Comparison of ENCODE assay signal across 8 cellular contexts in genomic region chr11:19240420-19241259, GRCh38. TPM values are rescaled to one million over a fixed set of nuclear protein-coding genes. Genes with fewer than 3 reads are reported as not detected.
A peak's percentile ranks its signal among the peaks of the same experiment; 100 is the strongest.
DNase-seq lines count a peak whose midpoint lies in the region; ATAC-seq and TF ChIP-seq lines count a peak whose summit lies in the region.

TSS of gene E2F8 (minus strand) at chr11:19240945. CDS start at chr11:19240121, 824 bp downstream.

- H3K4me3 Mint-ChIP-seq in activated CD4-positive, alpha-beta T cell treated with anti-CD3 and anti-CD28 coated beads, Interleukin-2, amount 10 ng/mL, durations not matched to agents 7 days and 5 days, result peak within 1 kb of the TSS; percentile 98

- H3K4me1 Mint-ChIP-seq in activated CD4-positive, alpha-beta T cell treated with anti-CD3 and anti-CD28 coated beads, Interleukin-2, amount 10 ng/mL, durations not matched to agents 7 days and 5 days, result peaks cover 49% of the 10 kb centered on the region

- peak within 1 kb of the TSS; percentile 39 to 84 (median 57) for H3K4me3 ChIP-seq in liver (ENCODE audit: low read depth in 1 of 3, low read length in 3 of 3)

- peak within 1 kb of the TSS; percentile 92 for H3K27ac Mint-ChIP-seq in activated CD4-positive, alpha-beta T cell treated with anti-CD3 and anti-CD28 coated beads, Interleukin-2, amount 10 ng/mL, durations not matched to agents 7 days and 5 days

- CTCF ChIA-PET in activated CD4-positive, alpha-beta T cell treated with anti-CD3 and anti-CD28 coated beads, Interleukin-2, amount 10 ng/mL, durations not matched to agents 7 days and 5 days (lab: Charles Lee), result interaction anchor here (0.7 to 1.1 kb wide), 2 partner anchors 13 to 170 kb away, joined by 3 to 5 read pairs; no protein-coding TSS in a partner anchor

- TF ChIP-seq CTCF in liver (IDR thresholded peaks at IDR 0.05; ENCODE audit: low read depth, low read length, missing input control), result no peak

- peaks cover 0 to 3% (median 2%) of the 10 kb centered on the region in 4 donors for H3K27me3 ChIP-seq in liver (ENCODE audit: control insufficient read depth in 4 of 4, insufficient read depth in 4 of 4, low read length in 3 of 4)

- H3K36me3 ChIP-seq in liver (ENCODE audit: control insufficient read depth in 4 of 4, insufficient read depth in 3 of 4, low read depth in 1 of 4, low read length in 3 of 4), result no peaks in the 10 kb centered on the region

- peaks cover 8% of the 10 kb centered on the region for H3K27me3 Mint-ChIP-seq in activated CD4-positive, alpha-beta T cell treated with anti-CD3 and anti-CD28 coated beads, Interleukin-2, amount 10 ng/mL, durations not matched to agents 7 days and 5 days

- 1% methylated on average over 59 of the region's 59 CpGs for WGBS in liver

- ATAC-seq in GM19395 (IDR thresholded peaks at IDR 0.05; ENCODE audit: unreplicated experiment), result peak; percentile 85
- peak; percentile 72 for ATAC-seq in HG03558 (IDR thresholded peaks at IDR 0.05; ENCODE audit: extremely low read depth, unreplicated experiment)

- peaks cover 48% of the 10 kb centered on the region for H3K36me3 Mint-ChIP-seq in activated CD4-positive, alpha-beta T cell treated with anti-CD3 and anti-CD28 coated beads, Interleukin-2, amount 10 ng/mL, durations not matched to agents 7 days and 5 days (ENCODE audit: low read depth)

- H3K9ac ChIP-seq in liver (ENCODE audit: low read depth in 1 of 2, low read length in 2 of 2), result no peak within 1 kb of the TSS

- DNase-seq in C1 segment of cervical spinal cord (lab: John Stamatoyannopoulos, UW) (peak; percentile 26 to 87 (median 70)), NCI-H748 (lab: John Stamatoyannopoulos, UW; ENCODE audit: unreplicated experiment) (peak; percentile 97), dermis blood vessel endothelial cell (peak; percentile 97)
- peak; percentile 94 for DNase-seq in activated CD4-positive, alpha-beta T cell treated with anti-CD3 and anti-CD28 coated beads, Interleukin-2, amount 10 ng/mL, durations not matched to agents 7 days and 5 days
- peak; percentile 79 for DNase-seq in stimulated activated CD4-positive, alpha-beta T cell treated with anti-CD3 and anti-CD28 coated beads, Interleukin-4, amount 100 ng/mL, for 1 hour

- POLR2A ChIA-PET in activated CD4-positive, alpha-beta T cell treated with anti-CD3 and anti-CD28 coated beads, Interleukin-2, amount 10 ng/mL, durations not matched to agents 7 days and 5 days (lab: Charles Lee), result interaction anchor here (0.9 to 1.1 kb wide), 2 partner anchors 9 to 18 kb away, joined by 3 read pairs; no protein-coding TSS in a partner anchor

- H3K9me3 ChIP-seq in liver (ENCODE audit: control insufficient read depth in 4 of 4, low read length in 3 of 4), result no peaks in the 10 kb centered on the region

- H3K9me3 Mint-ChIP-seq in activated CD4-positive, alpha-beta T cell treated with anti-CD3 and anti-CD28 coated beads, Interleukin-2, amount 10 ng/mL, durations not matched to agents 7 days and 5 days, result no peaks in the 10 kb centered on the region

- H3K27ac ChIP-seq in liver (ENCODE audit: low read depth in 1 of 2, low read length in 2 of 2), result no peak within 1 kb of the TSS

- no peak for TF ChIP-seq RAD21 in liver (IDR thresholded peaks at IDR 0.05)

- H3K4me1 ChIP-seq in liver (ENCODE audit: control insufficient read depth in 4 of 4, insufficient read depth in 4 of 4, low read length in 3 of 4), result peaks cover 6 to 22% (median 19%) of the 10 kb centered on the region in 4 donors

TF ChIP-seq in liver, 16 proteins besides CTCF, POLR2A, EP300 and RAD21:
- no peak for TF ChIP-seq FOXA2 (IDR thresholded peaks at IDR 0.05)
- no peak for TF ChIP-seq HNF4G (IDR thresholded peaks at IDR 0.05)
- peak; percentile 47 for TF ChIP-seq REST (IDR thresholded peaks at IDR 0.05)
- TF ChIP-seq GABPA (IDR thresholded peaks at IDR 0.05 in 1 of 2, conservative IDR thresholded peaks at IDR 0.05 in 1 of 2), result peak in 1 of 2 donors; percentile 82
- TF ChIP-seq SP1 (IDR thresholded peaks at IDR 0.05), result peak; percentile 49
- TF ChIP-seq JUND (IDR thresholded peaks at IDR 0.05), result no peak
- TF ChIP-seq TAF1 (conservative IDR thresholded peaks at IDR 0.05), result no peak
- no peak for TF ChIP-seq EGR1 (IDR thresholded peaks at IDR 0.05; ENCODE audit: low read depth in 2 of 2)
- TF ChIP-seq YY1 (IDR thresholded peaks at IDR 0.05), result peak; percentile 19

RNA-seq across cellular contexts. Expression of gene E2F8, which starts in this region (rescaled TPM):
- 10 to 100 TPM; 53.3 to 59.7 TPM for total RNA-seq in activated CD4-positive, alpha-beta T cell treated with anti-CD3 and anti-CD28 coated beads, Interleukin-2, amount 10 ng/mL, durations not matched to agents 7 days and 5 days
- total RNA-seq in dermis blood vessel endothelial cell (1.0 and 3.4 TPM in 2 replicates), liver (1 to 10 TPM in 1 of 2 donors, not detected in 1; 9.6 TPM)
- polyA plus RNA-seq in liver, result under 1 TPM; 0.14 to 0.66 TPM

Comparison
In these comparisons a context has a peak if more than half of its experiments do, and no peak if none do; other contexts are left out.
1. RNA of gene E2F8 (total RNA-seq): 53.3 to 59.7 TPM in activated CD4-positive, alpha-beta T cell treated with anti-CD3 and anti-CD28 coated beads, Interleukin-2, amount 10 ng/mL, durations not matched to agents 7 days and 5 days; 9.6 TPM in liver and 1.0 to 3.4 TPM in dermis blood vessel endothelial cell; every median in the first group is over 4 times any median in the second.
2. Peak in every context shown above with its lines, with median percentiles within 50 percentile points of each other: DNase-seq.